Comparison of ENCODE assay signal across 17 cellular contexts in the genomic region with DNA sequence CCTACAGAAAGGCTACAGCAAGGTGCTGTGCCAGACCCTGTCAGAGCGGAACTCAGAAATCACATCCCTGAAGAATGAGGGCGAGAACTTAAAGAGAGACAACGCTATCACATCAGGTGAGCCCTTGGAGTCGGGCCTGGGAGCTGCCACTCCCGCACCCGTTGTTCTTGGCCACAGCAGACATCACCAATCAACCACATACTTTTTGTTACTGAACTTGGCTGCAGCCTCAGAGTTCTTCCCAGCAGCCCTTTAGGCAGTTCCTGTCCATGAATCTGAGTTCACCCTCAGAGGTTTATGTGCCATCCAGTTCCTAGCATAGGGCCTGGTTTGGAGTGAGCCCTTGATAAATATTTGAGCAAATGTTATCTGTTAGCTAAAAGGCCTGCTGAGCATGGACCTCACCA.
DNase-seq lines count a peak whose midpoint lies in the region; ATAC-seq and TF ChIP-seq lines count a peak whose summit lies in the region.
"Had no signal": no experiment of that assay in that cellular context is flagged by ENCODE, and none has a peak within 500 bp of the region (broad histone marks: within the 10 kb centered on the region; RNA-seq: fewer than 3 reads in every experiment).

No MANE protein-coding gene starts in this region.

- no TSS peak for BruUV-seq in OCI-LY7 (replicated peaks; lab: Mats Ljungman, UMichigan)

- 35% methylated on average over 2 of the region's 6 CpGs for WGBS in right lobe of liver (ENCODE audit: insufficient coverage, low coverage, low lambda C conversion rate, missing lambda C conversion rate)
- WGBS in spleen, 5 donors: 90 to 94% (median 92%) methylated on average over 6 of the region's 6 CpGs

- in situ Hi-C loops in brain microvascular endothelial cell (cut with HindIII; ENCODE audit: low pct_ligation_motif_present, low sequenced_read_pairs): no loop called here

- TF ChIP-seq POLR2A in right lobe of liver (IDR thresholded peaks at IDR 0.05) (no peak), spleen (IDR thresholded peaks at IDR 0.05) (no peak)

- H3K36me3 ChIP-seq in Karpas-422 (ENCODE audit: insufficient read depth, low read length) (no peaks in the 10 kb centered on the region), colonic mucosa (no peaks in the 10 kb centered on the region), right lobe of liver (no peaks in the 10 kb centered on the region), OCI-LY7 (ENCODE audit: insufficient read depth, low read length) (no peaks in the 10 kb centered on the region), brain microvascular endothelial cell (replicated peaks) (no peaks in the 10 kb centered on the region), spleen (no peaks in the 10 kb centered on the region), MG63 (no peaks in the 10 kb centered on the region)
- H3K36me3 ChIP-seq: SJSA1 had no signal

- H3K9me2 ChIP-seq in Karpas-422 (replicated peaks; ENCODE audit: insufficient read depth, low read length) (no peaks in the 10 kb centered on the region), OCI-LY7 (ENCODE audit: insufficient read depth, low read length) (no peaks in the 10 kb centered on the region)

- H3K9me3 ChIP-seq in Karpas-422 (ENCODE audit: low read length): no peaks in the 10 kb centered on the region
- no peaks in the 10 kb centered on the region for H3K9me3 ChIP-seq in colonic mucosa
- no peaks in the 10 kb centered on the region for H3K9me3 ChIP-seq in right lobe of liver
- no peaks in the 10 kb centered on the region for H3K9me3 ChIP-seq in OCI-LY7 (ENCODE audit: low read length)
- H3K9me3 ChIP-seq in spleen: peaks cover 0 to 11% (median 0%) of the 10 kb centered on the region in 8 donors
- H3K9me3 ChIP-seq in MG63: peaks cover 11% of the 10 kb centered on the region

- CTCF ChIA-PET in OCI-LY7 (lab: Charles Lee; ENCODE audit: unreplicated experiment): no interaction called here

- H3K79me2 ChIP-seq in Karpas-422 (ENCODE audit: low read length) (no peaks in the 10 kb centered on the region), OCI-LY7 (ENCODE audit: insufficient read depth, low read depth, low read length) (no peaks in the 10 kb centered on the region)

- TF ChIP-seq CTCF in colonic mucosa (IDR thresholded peaks at IDR 0.05): no peak
- no peak for TF ChIP-seq CTCF in right lobe of liver (IDR thresholded peaks at IDR 0.05)
- TF ChIP-seq CTCF in progenitor cell of endocrine pancreas (IDR thresholded peaks at IDR 0.05; ENCODE audit: unreplicated experiment): no peak
- no peak for TF ChIP-seq CTCF in OCI-LY7 (conservative IDR thresholded peaks at IDR 0.05; ENCODE audit: low read length)
- no peak for TF ChIP-seq CTCF in brain microvascular endothelial cell (IDR thresholded peaks at IDR 0.05; ENCODE audit: low read depth, low read length, missing control alignments)
- no peak for TF ChIP-seq CTCF in spleen (IDR thresholded peaks at IDR 0.05 in 8 of 11, conservative IDR thresholded peaks at IDR 0.05 in 3 of 11)

- H3K27me3 Mint-ChIP-seq in progenitor cell of endocrine pancreas: peaks cover 2% of the 10 kb centered on the region

- H3K27me3 ChIP-seq in Karpas-422 (ENCODE audit: low read length): no peaks in the 10 kb centered on the region
- no peaks in the 10 kb centered on the region for H3K27me3 ChIP-seq in colonic mucosa
- no peaks in the 10 kb centered on the region for H3K27me3 ChIP-seq in right lobe of liver
- no peaks in the 10 kb centered on the region for H3K27me3 ChIP-seq in brain microvascular endothelial cell (replicated peaks)
- peaks cover 0 to 10% (median 0%) of the 10 kb centered on the region in 7 donors for H3K27me3 ChIP-seq in spleen (replicated peaks in 1 of 7)
- no peaks in the 10 kb centered on the region for H3K27me3 ChIP-seq in MG63
- H3K27me3 ChIP-seq: SJSA1 had no signal

- H3K9me3 Mint-ChIP-seq in progenitor cell of endocrine pancreas (ENCODE audit: low read depth): peaks cover 5% of the 10 kb centered on the region

- H3K9ac ChIP-seq in Karpas-422 (ENCODE audit: low read length) (no peak overlapping the region), colonic mucosa (ENCODE audit: low read depth in 2 of 2, low read length in 2 of 2) (peak overlapping the region in 1 of 2 donors; percentile 63)

- no peak overlapping the region for H3K4me3 ChIP-seq in Karpas-422 (ENCODE audit: low read length)
- H3K4me3 ChIP-seq in colonic mucosa: no peak overlapping the region
- no peak overlapping the region for H3K4me3 ChIP-seq in right lobe of liver
- H3K4me3 ChIP-seq in OCI-LY7 (ENCODE audit: low read depth, low read length, poor library complexity, severe bottlenecking): no peak overlapping the region
- no peak overlapping the region for H3K4me3 ChIP-seq in brain microvascular endothelial cell (ENCODE audit: low read depth, low read length)
- H3K4me3 ChIP-seq in spleen: no peak overlapping the region
- H3K4me3 ChIP-seq in MG63: no peak overlapping the region
- H3K4me3 ChIP-seq: SJSA1 had no signal

- H3K4me3 Mint-ChIP-seq in progenitor cell of endocrine pancreas (ENCODE audit: low read depth): no peak overlapping the region
- H3K4me3 Mint-ChIP-seq: B cell, CD14-positive monocyte, H9 had no signal

- H4K20me1 ChIP-seq in Karpas-422 (ENCODE audit: insufficient read depth, low read depth, low read length) (no peaks in the 10 kb centered on the region), OCI-LY7 (ENCODE audit: insufficient read depth, low read length) (no peaks in the 10 kb centered on the region)

- H3K27ac ChIP-seq in Karpas-422 (ENCODE audit: low read length) (no peak overlapping the region), colonic mucosa (peak overlapping the region; percentile 46), right lobe of liver (peak overlapping the region; percentile 33 to 58 (median 36)), OCI-LY7 (ENCODE audit: low read depth, low read length, poor library complexity, severe bottlenecking) (no peak overlapping the region), brain microvascular endothelial cell (no peak overlapping the region), spleen (no peak overlapping the region)
- H3K27ac ChIP-seq: SJSA1 had no signal

- peaks cover 6% of the 10 kb centered on the region for H3K36me3 Mint-ChIP-seq in progenitor cell of endocrine pancreas (ENCODE audit: insufficient read depth)
- H3K36me3 Mint-ChIP-seq: CD14-positive monocyte had no signal

- H2AFZ ChIP-seq in Karpas-422 (ENCODE audit: low read length) (no peak overlapping the region), OCI-LY7 (ENCODE audit: low read length) (no peak overlapping the region)

- DNase-seq in Karpas-422 (peak; percentile 37), colonic mucosa (peak; percentile 45), right lobe of liver (peak in 1 of 3 donors; percentile 49), progenitor cell of endocrine pancreas (ENCODE audit: low spot score, unreplicated experiment) (no peak), OCI-LY7 (ENCODE audit: low spot score) (no peak), brain microvascular endothelial cell (no peak), spleen (no peak), MG63 (no peak)
- DNase-seq: DMS79 treated with DMSO at 0.1 percent for 48 hours, H9, NCI-H1092 treated with DMSO at 0.1 percent for 48 hours, NCI-H1436 treated with DMSO at 0.1 percent for 48 hours, NCI-H1930, NCI-H510A had no signal

- no peak overlapping the region for H3K4me2 ChIP-seq in Karpas-422 (ENCODE audit: low read depth, low read length, poor library complexity, severe bottlenecking)
- no peak overlapping the region for H3K4me2 ChIP-seq in OCI-LY7 (ENCODE audit: low read length)

- H3K4me1 Mint-ChIP-seq in progenitor cell of endocrine pancreas (ENCODE audit: low read depth): peaks cover 15% of the 10 kb centered on the region
- H3K4me1 Mint-ChIP-seq: B cell had no signal

- POLR2A ChIA-PET in OCI-LY7 (lab: Charles Lee): no interaction called here

- ATAC-seq in right lobe of liver: peak; percentile 76 to 84 (median 80)

- peak overlapping the region; percentile 73 for H3K27ac Mint-ChIP-seq in progenitor cell of endocrine pancreas
- H3K27ac Mint-ChIP-seq: B cell, H9 had no signal

- no peaks in the 10 kb centered on the region for H3K4me1 ChIP-seq in Karpas-422 (ENCODE audit: low read length)
- no peaks in the 10 kb centered on the region for H3K4me1 ChIP-seq in colonic mucosa
- peaks cover 0 to 13% (median 3%) of the 10 kb centered on the region in 4 donors for H3K4me1 ChIP-seq in right lobe of liver
- no peaks in the 10 kb centered on the region for H3K4me1 ChIP-seq in OCI-LY7 (ENCODE audit: insufficient read depth, low read length, poor library complexity, severe bottlenecking)
- peaks cover 0 to 8% (median 0%) of the 10 kb centered on the region in 6 donors for H3K4me1 ChIP-seq in spleen

- intact Hi-C loops in colonic mucosa (cut with DNase I): no loop called here
- intact Hi-C loops in right lobe of liver (cut with DNase I): loop anchor here in 1 of 2 donors (10.0 kb wide), 1 partner anchor 184 kb away; no protein-coding TSS in a partner anchor
- intact Hi-C loops in OCI-LY7 (cut with micrococcal nuclease; ENCODE audit: unreplicated experiment): no loop called here
- intact Hi-C loops in spleen (cut with DNase I; ENCODE audit: low total_unique reads): no loop called here

Comparison
In these comparisons a context has a peak if more than half of its experiments do, and no peak if none do; other contexts are left out.
1. DNase-seq: peak in Karpas-422 (single experiment) and colonic mucosa (single experiment); none in progenitor cell of endocrine pancreas (single experiment), OCI-LY7 (single experiment), brain microvascular endothelial cell (single experiment), spleen (single experiment) and MG63 (single experiment).
2. H3K27ac ChIP-seq: peak in colonic mucosa (single experiment) and right lobe of liver (3 of 3); none in Karpas-422 (single experiment), OCI-LY7 (single experiment), brain microvascular endothelial cell (single experiment) and spleen (0 of 8).